Comparison of ENCODE assay signal across 8 cellular contexts in the genomic region with DNA sequence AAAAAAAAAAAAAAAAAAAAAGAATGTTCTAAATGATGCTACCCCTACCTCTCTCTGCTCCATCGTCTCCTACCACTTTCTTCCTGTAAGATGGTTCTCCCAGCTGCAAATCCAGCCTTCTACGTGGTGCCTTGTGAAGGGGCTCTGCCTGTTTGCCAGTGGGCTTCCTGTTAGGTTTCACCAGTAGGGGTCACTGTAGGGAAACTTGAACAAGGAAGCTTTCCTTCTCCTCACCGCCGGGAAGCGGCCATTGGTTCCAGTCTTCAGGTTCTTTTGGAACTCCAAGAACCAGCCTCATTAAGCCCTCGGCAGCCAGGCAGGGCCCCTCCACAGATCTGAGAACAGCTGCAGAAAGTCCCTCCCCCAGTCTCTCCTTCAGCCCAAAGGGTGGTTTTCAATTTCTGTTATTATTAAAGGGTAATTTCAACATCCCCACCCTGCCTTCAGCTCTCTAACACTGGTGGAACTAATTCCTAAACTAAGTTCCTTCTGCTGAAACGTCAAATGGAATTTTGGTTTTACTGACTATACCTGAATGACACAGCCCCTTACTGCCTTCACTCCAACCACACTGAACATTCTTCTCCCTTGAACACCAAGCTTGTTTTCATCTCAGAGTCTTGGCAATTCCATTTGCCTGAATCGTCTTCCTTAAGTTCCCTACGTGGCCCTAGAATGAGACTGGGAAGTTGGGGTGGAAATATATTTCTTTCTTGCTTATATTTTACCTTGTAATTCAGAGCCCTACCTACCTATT. TPM values are rescaled to one million over a fixed set of nuclear protein-coding genes. Genes with fewer than 3 reads are reported as not detected.
DNase-seq lines count a peak whose midpoint lies in the region; TF ChIP-seq lines count a peak whose summit lies in the region.

No MANE protein-coding gene starts in this region.

- POLR2A ChIA-PET in BJ (lab: Charles Lee), result no interaction called here

- TF ChIP-seq CTCF in BJ (IDR thresholded peaks at IDR 0.05; ENCODE audit: insufficient read depth, low read depth, low read length) (peak; percentile 41), GM13977 (IDR thresholded peaks at IDR 0.05; ENCODE audit: extremely low read depth, insufficient read depth, missing control alignments) (peak; percentile 48)

- H3K27me3 ChIP-seq in BJ (ENCODE audit: control insufficient read depth, insufficient read depth, low read length), result no peaks in the 10 kb centered on the region

- in situ Hi-C loops in GM13977 (cut with MboI; ENCODE audit: low pct_unique_long_range_greater_than_20kb, low sequenced_read_pairs, unreplicated experiment), result no loop called here

- CTCF ChIA-PET in BJ (lab: Yijun Ruan, JAX), result interaction anchor here (1.3 kb wide), 1 partner anchor 11 kb away, joined by 4 read pairs; no protein-coding TSS in a partner anchor

- H3K4me3 ChIP-seq in BJ (ENCODE audit: low read depth, low read length), result no peak overlapping the region

- peaks cover 5% of the 10 kb centered on the region for H3K36me3 ChIP-seq in BJ (ENCODE audit: control insufficient read depth, insufficient read depth, low read length)

- DNase-seq in BJ (ENCODE audit: low read depth) (no peak), GM13977 (ENCODE audit: low spot score) (no peak), T-helper 9 cell (peak; percentile 2), iris pigment epithelial cell (ENCODE audit: low read depth) (peak; percentile 59), midbrain (lab: John Stamatoyannopoulos, UW) (no peak), NCI-H2107 (lab: John Stamatoyannopoulos, UW) (no peak), LoVo (ENCODE audit: low spot score) (no peak), NCI-H774 (lab: John Stamatoyannopoulos, UW) (no peak)

RNA-seq across cellular contexts. Expression of gene MCCC1, which starts 13.5 kb away (rescaled TPM):
- polyA plus RNA-seq in BJ (2011; rRNA removed), result 12.5 and 16.7 TPM in 2 replicates
- 12.7 and 12.8 TPM in 2 replicates for polyA minus RNA-seq in BJ (2011; rRNA and poly(A)+ RNA removed)

Comparison
In these comparisons a context has a peak if more than half of its experiments do, and no peak if none do; other contexts are left out.
1. DNase-seq: peak in T-helper 9 cell (single experiment) and iris pigment epithelial cell (single experiment); none in BJ (single experiment), GM13977 (single experiment), midbrain (single experiment), NCI-H2107 (single experiment), LoVo (single experiment) and NCI-H774 (single experiment).